Comparison of ENCODE assay signal across 1 cellular context in the genomic region with DNA sequence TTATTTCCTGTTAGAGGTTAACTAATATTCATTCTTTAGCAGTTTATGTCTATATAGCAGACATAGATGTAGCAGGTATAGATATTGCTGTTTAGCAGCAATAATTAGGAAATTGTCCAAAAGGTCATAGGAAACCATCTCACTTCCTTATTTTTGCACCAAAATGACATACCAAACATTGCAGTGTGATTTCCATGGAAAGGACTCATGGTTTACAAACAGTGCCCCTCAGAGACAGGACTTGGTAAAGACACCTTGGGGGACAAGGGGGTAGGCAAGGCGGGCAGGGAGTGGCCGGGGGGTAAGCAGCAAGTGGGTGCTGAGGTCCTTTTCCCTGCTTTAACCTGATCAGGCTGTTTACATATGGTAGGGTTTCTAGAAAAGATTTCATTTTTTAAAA.
TF ChIP-seq lines count a peak whose summit lies in the region.

No MANE protein-coding gene starts in this region.

TF ChIP-seq in K562, 482 proteins besides CTCF, POLR2A, EP300 and RAD21 (continued from another document):
- TF ChIP-seq, protein P1, sequence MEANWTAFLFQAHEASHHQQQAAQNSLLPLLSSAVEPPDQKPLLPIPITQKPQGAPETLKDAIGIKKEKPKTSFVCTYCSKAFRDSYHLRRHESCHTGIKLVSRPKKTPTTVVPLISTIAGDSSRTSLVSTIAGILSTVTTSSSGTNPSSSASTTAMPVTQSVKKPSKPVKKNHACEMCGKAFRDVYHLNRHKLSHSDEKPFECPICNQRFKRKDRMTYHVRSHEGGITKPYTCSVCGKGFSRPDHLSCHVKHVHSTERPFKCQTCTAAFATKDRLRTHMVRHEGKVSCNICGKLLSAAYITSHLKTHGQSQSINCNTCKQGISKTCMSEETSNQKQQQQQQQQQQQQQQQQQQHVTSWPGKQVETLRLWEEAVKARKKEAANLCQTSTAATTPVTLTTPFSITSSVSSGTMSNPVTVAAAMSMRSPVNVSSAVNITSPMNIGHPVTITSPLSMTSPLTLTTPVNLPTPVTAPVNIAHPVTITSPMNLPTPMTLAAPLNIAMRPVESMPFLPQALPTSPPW (CRISPR knock-in tag; IDR thresholded peaks at IDR 0.05): peak; percentile 37; the same call in 1 of the 2 replicates
- TF ChIP-seq ZBED1 (IDR thresholded peaks at IDR 0.05): no peak
- peak; percentile 36; the same call in 1 of the 2 replicates for TF ChIP-seq CEBPG (CRISPR knock-in tag; IDR thresholded peaks at IDR 0.05)
- no peak for TF ChIP-seq CEBPG (tag; conservative IDR thresholded peaks at IDR 0.05 in 1 of 2, IDR thresholded peaks at IDR 0.05 in 1 of 2)
- peak; percentile 71 for TF ChIP-seq CBX8 (IDR thresholded peaks at IDR 0.05; ENCODE audit: borderline replicate concordance, extremely low read depth, low read depth, low read length, poor library complexity, severe bottlenecking)
- peak; percentile 32; the same call in 1 of the 2 replicates for TF ChIP-seq SMARCA4 (IDR thresholded peaks at IDR 0.05)
- TF ChIP-seq ZC3H8 (IDR thresholded peaks at IDR 0.05): no peak
- peak; percentile 92 for TF ChIP-seq SPI1 (IDR thresholded peaks at IDR 0.05; ENCODE audit: borderline replicate concordance, low read depth, low read length)
- TF ChIP-seq ZNF766 (CRISPR knock-in tag; conservative IDR thresholded peaks at IDR 0.05): peak; percentile 69; the same call in 1 of the 2 replicates
- TF ChIP-seq RNF2 (IDR thresholded peaks at IDR 0.05): 0 out of 2 replicates have a peak, but pooled peaks have one; percentile 15
